2 cellular contexts compared by ENCODE assay signal in the genomic region with DNA sequence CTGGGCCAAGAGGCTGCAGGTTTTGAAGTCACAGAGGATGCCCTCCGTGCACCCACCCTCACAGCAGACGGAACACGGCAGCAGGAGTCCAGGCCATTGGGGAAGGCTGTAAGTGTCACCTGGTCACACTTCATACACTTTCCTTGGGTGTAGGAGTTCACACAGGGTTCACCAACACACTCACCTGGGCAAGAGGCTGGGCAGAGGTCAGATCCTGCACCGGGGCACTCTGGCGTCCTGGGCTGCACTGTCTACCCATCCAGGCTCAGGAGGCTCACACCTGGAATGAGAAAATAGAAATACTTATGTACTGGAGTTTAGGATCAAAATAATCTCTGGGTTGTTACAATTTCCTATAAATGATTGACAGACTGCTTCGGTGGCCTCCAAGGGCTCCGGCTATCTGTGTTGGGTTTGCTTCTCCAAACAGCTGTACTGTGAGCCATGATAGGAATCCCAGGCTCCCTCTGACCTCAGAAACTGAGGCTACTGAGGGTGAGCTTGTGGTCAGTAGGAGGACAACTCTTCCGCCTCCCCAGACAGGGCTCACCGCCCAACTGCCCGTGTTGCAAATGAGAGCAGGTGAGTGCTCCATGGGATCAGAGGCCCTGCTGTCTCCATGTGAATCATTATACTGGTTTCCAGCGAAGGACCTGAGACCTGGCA.
TF ChIP-seq lines count a peak whose summit lies in the region.

No MANE protein-coding gene starts in this region.

TF ChIP-seq in A549, 52 proteins besides CTCF, POLR2A, EP300 and RAD21:
- TF ChIP-seq TP53 (CRISPR knock-in tag; IDR thresholded peaks at IDR 0.05) (no peak), FOXS1 (CRISPR knock-in tag; IDR thresholded peaks at IDR 0.05) (no peak), BHLHE40 (IDR thresholded peaks at IDR 0.05; ENCODE audit: low read depth, low read length) (no peak), SREBF2 (IDR thresholded peaks at IDR 0.05) (no peak), SMC3 (IDR thresholded peaks at IDR 0.05) (no peak), HOXA7 (CRISPR knock-in tag; IDR thresholded peaks at IDR 0.05) (no peak), HEYL (CRISPR knock-in tag; IDR thresholded peaks at IDR 0.05) (no peak)

TF ChIP-seq in H1, 55 proteins besides CTCF, POLR2A, EP300 and RAD21:
- TF ChIP-seq JUN (IDR thresholded peaks at IDR 0.05; ENCODE audit: low read depth, low read length) (no peak), RFX5 (IDR thresholded peaks at IDR 0.05; ENCODE audit: borderline replicate concordance, low read depth, low read length) (no peak), RNF2 (IDR thresholded peaks at IDR 0.05; ENCODE audit: borderline replicate concordance, low read depth, low read length, missing control alignments, poor library complexity, severe bottlenecking) (no peak), BCL11A (IDR thresholded peaks at IDR 0.05; ENCODE audit: low read depth in 2 of 2, low read length in 2 of 2) (no peak), EGR1 (IDR thresholded peaks at IDR 0.05; ENCODE audit: borderline replicate concordance, low read depth, low read length) (no peak), PHF8 (conservative IDR thresholded peaks at IDR 0.05; ENCODE audit: low read depth, low read length) (no peak), SIRT6 (IDR thresholded peaks at IDR 0.05; ENCODE audit: low read length) (no peak), CTBP2 (IDR thresholded peaks at IDR 0.05; ENCODE audit: borderline replicate concordance, insufficient read depth, insufficient read length, low read length) (no peak), SIX5 (IDR thresholded peaks at IDR 0.05; ENCODE audit: low read depth, low read length) (no peak)
- TF ChIP-seq, protein P1, sequence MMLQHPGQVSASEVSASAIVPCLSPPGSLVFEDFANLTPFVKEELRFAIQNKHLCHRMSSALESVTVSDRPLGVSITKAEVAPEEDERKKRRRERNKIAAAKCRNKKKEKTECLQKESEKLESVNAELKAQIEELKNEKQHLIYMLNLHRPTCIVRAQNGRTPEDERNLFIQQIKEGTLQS (IDR thresholded peaks at IDR 0.05; ENCODE audit: insufficient read depth, low read depth, low read length): no peak
